Comparison of ENCODE assay signal across 1 cellular context in genomic region chr1:22122273-22123070, GRCh38.
TF ChIP-seq lines count a peak whose summit lies in the region.

No MANE protein-coding gene starts in this region.

TF ChIP-seq in neural cell, 6 proteins besides CTCF, POLR2A, EP300 and RAD21 (continued from another document):
- TF ChIP-seq MXI1 (conservative IDR thresholded peaks at IDR 0.05; ENCODE audit: poor library complexity, severe bottlenecking) (no peak), EZH2 (IDR thresholded peaks at IDR 0.05; ENCODE audit: borderline replicate concordance, insufficient read depth, low read length, poor library complexity, severe bottlenecking) (no peak), SMC3 (conservative IDR thresholded peaks at IDR 0.05; ENCODE audit: poor library complexity) (no peak)
